In the genomic region with DNA sequence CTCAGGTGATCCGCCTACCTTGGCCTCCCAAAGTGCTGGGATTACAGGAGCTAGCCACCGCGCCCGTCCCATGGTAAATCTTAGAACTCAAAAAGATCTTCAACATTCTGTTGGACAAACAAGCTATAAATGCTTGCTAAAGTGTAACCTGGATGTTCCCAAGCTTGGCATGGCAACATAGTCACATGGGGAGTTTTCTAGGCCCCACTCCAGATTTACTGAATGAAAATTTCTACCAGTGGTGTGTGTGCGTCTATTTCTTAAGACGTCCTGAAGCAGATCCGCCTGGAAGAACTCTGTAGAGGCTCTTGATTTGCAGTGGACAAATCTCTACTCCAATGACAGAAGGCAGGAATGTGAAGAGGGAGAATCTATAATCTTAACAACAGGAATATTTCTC, we compare ENCODE assay signal across 20 cellular contexts.
"Had no signal": no experiment of that assay in that cellular context is flagged by ENCODE, and none has a peak within 500 bp of the region (broad histone marks: within the 10 kb centered on the region; RNA-seq: fewer than 3 reads in every experiment).

No MANE protein-coding gene starts in this region.

- H3K9me3 ChIP-seq: ascending aorta, breast epithelium, gastroesophageal sphincter, stomach, uterus had no signal

- H3K27ac ChIP-seq: ascending aorta, breast epithelium, gastroesophageal sphincter, hepatocyte, stomach, uterus had no signal

- H3K36me3 ChIP-seq: breast epithelium, uterus had no signal

- H3K4me3 ChIP-seq: ascending aorta, breast epithelium, dorsolateral prefrontal cortex, gastroesophageal sphincter, hepatocyte, stomach, uterus had no signal

- H3K4me1 ChIP-seq: ascending aorta, breast epithelium, gastroesophageal sphincter, stomach, uterus had no signal

- ATAC-seq: activated CD8-positive, alpha-beta memory T cell treated with anti-CD3 and anti-CD28 coated beads, Interleukin-2, amount 10 ng/mL, durations not matched to agents 7 days and 5 days; gastroesophageal sphincter; T-cell had no signal

- DNase-seq: activated CD4-positive, alpha-beta T cell treated with anti-CD3 and anti-CD28 coated beads for 1 hour; activated CD4-positive, alpha-beta T cell treated with anti-CD3 and anti-CD28 coated beads, Interleukin-2, amount 50 U/mL, for 48 hours; activated CD8-positive, alpha-beta memory T cell treated with anti-CD3 and anti-CD28 coated beads, Interleukin-2, amount 10 ng/mL, durations not matched to agents 7 days and 5 days; activated naive CD4-positive, alpha-beta T cell treated with anti-CD3 and anti-CD28 coated beads, Interleukin-2, amount 10 ng/mL, durations not matched to agents 7 days and 5 days; activated T-cell treated with anti-CD3 and anti-CD28 coated beads, Interleukin-2, amount 50 U/mL, for 1 hour; endodermal cell; erythroblast; kidney; nephron progenitor cell; stimulated activated CD4-positive, alpha-beta T cell treated with anti-CD3 and anti-CD28 coated beads, Interleukin-12 subunit alpha, Interleukin-12 subunit beta, amount 100 ng/mL, for 4 hours; stimulated activated CD4-positive, alpha-beta T cell treated with anti-CD3 and anti-CD28 coated beads, Interleukin-2, amount 100 ng/mL, for 24 hours; stomach; T-cell; T1000; uterus had no signal

- H3K27me3 ChIP-seq: ascending aorta, breast epithelium, dorsolateral prefrontal cortex, gastroesophageal sphincter, hepatocyte, stomach, uterus had no signal
